Comparison of ENCODE assay signal across 1 cellular context in genomic region chr16:58960484-58960883, GRCh38.
TF ChIP-seq lines count a peak whose summit lies in the region.

No MANE protein-coding gene starts in this region.

TF ChIP-seq in GM23338, 12 proteins besides CTCF, POLR2A, EP300 and RAD21 (continued from another document):
- no peak for TF ChIP-seq ZNF462 (CRISPR knock-in tag; IDR thresholded peaks at IDR 0.05)
- TF ChIP-seq POLR2AphosphoS5 (IDR thresholded peaks at IDR 0.05; ENCODE audit: low read depth), result no peak
- no peak for TF ChIP-seq REST (IDR thresholded peaks at IDR 0.05; ENCODE audit: unreplicated experiment)
- no peak for TF ChIP-seq EZH2 (IDR thresholded peaks at IDR 0.05; ENCODE audit: low read depth, unreplicated experiment)
- TF ChIP-seq ZNF114 (CRISPR knock-in tag; IDR thresholded peaks at IDR 0.05), result no peak
- TF ChIP-seq JUNB (IDR thresholded peaks at IDR 0.05; ENCODE audit: unreplicated experiment), result no peak
- TF ChIP-seq EZH2phosphoT487 (IDR thresholded peaks at IDR 0.05; ENCODE audit: unreplicated experiment), result no peak
- TF ChIP-seq CREB1 (CRISPR knock-in tag; IDR thresholded peaks at IDR 0.05; ENCODE audit: low read depth), result no peak
- no peak for TF ChIP-seq ETS1 (IDR thresholded peaks at IDR 0.05)
